1 cellular context compared by ENCODE assay signal in genomic region chr1:155166006-155166372, GRCh38.
TF ChIP-seq lines count a peak whose summit lies in the region.

No MANE protein-coding gene starts in this region.

TF ChIP-seq in GM23338, 12 proteins besides CTCF, POLR2A, EP300 and RAD21 (continued from another document):
- TF ChIP-seq, protein P1, sequence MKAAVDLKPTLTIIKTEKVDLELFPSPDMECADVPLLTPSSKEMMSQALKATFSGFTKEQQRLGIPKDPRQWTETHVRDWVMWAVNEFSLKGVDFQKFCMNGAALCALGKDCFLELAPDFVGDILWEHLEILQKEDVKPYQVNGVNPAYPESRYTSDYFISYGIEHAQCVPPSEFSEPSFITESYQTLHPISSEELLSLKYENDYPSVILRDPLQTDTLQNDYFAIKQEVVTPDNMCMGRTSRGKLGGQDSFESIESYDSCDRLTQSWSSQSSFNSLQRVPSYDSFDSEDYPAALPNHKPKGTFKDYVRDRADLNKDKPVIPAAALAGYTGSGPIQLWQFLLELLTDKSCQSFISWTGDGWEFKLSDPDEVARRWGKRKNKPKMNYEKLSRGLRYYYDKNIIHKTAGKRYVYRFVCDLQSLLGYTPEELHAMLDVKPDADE (IDR thresholded peaks at IDR 0.05) = no peak
- TF ChIP-seq CREB1 (CRISPR knock-in tag; IDR thresholded peaks at IDR 0.05; ENCODE audit: low read depth) (no peak), EZH2phosphoT487 (IDR thresholded peaks at IDR 0.05; ENCODE audit: unreplicated experiment) (no peak), POLR2AphosphoS5 (IDR thresholded peaks at IDR 0.05; ENCODE audit: low read depth) (no peak), ZNF462 (CRISPR knock-in tag; IDR thresholded peaks at IDR 0.05) (no peak), EZH2 (IDR thresholded peaks at IDR 0.05; ENCODE audit: low read depth, unreplicated experiment) (no peak), ZNF331 (CRISPR knock-in tag; IDR thresholded peaks at IDR 0.05; ENCODE audit: low read depth) (no peak), NANOG (IDR thresholded peaks at IDR 0.05; ENCODE audit: borderline replicate concordance) (no peak)
- TF ChIP-seq, protein P2, sequence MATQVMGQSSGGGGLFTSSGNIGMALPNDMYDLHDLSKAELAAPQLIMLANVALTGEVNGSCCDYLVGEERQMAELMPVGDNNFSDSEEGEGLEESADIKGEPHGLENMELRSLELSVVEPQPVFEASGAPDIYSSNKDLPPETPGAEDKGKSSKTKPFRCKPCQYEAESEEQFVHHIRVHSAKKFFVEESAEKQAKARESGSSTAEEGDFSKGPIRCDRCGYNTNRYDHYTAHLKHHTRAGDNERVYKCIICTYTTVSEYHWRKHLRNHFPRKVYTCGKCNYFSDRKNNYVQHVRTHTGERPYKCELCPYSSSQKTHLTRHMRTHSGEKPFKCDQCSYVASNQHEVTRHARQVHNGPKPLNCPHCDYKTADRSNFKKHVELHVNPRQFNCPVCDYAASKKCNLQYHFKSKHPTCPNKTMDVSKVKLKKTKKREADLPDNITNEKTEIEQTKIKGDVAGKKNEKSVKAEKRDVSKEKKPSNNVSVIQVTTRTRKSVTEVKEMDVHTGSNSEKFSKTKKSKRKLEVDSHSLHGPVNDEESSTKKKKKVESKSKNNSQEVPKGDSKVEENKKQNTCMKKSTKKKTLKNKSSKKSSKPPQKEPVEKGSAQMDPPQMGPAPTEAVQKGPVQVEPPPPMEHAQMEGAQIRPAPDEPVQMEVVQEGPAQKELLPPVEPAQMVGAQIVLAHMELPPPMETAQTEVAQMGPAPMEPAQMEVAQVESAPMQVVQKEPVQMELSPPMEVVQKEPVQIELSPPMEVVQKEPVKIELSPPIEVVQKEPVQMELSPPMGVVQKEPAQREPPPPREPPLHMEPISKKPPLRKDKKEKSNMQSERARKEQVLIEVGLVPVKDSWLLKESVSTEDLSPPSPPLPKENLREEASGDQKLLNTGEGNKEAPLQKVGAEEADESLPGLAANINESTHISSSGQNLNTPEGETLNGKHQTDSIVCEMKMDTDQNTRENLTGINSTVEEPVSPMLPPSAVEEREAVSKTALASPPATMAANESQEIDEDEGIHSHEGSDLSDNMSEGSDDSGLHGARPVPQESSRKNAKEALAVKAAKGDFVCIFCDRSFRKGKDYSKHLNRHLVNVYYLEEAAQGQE (IDR thresholded peaks at IDR 0.05; ENCODE audit: unreplicated experiment) = no peak
